Comparison of ENCODE assay signal across 8 cellular contexts in genomic region chr9:133558191-133559126, GRCh38. TPM values are rescaled to one million over a fixed set of nuclear protein-coding genes. Genes with fewer than 3 reads are reported as not detected.
DNase-seq lines count a peak whose midpoint lies in the region; ATAC-seq, FAIRE-seq and TF ChIP-seq lines count a peak whose summit lies in the region.

No MANE protein-coding gene starts in this region.

- FAIRE-seq in A549 (lab: Jason Lieb, UNC) (no peak), bronchial epithelial cell (lab: Jason Lieb, UNC) (no peak)

- TF ChIP-seq EP300 in A549 (IDR thresholded peaks at IDR 0.05) = no peak

- no peak for TF ChIP-seq RAD21 in A549 (conservative IDR thresholded peaks at IDR 0.05 in 1 of 2, IDR thresholded peaks at IDR 0.05 in 1 of 2)

- CTCF ChIA-PET in A549 (lab: Yijun Ruan, JAX) = interaction anchor here (1.6 kb wide), 1 partner anchor 73 kb away, joined by 3 read pairs; no protein-coding TSS in a partner anchor

- TF ChIP-seq CTCF in A549 (IDR thresholded peaks at IDR 0.05) (no peak), bronchial epithelial cell (IDR thresholded peaks at IDR 0.05; ENCODE audit: insufficient read depth, low read length, severe bottlenecking) (no peak), right lobe of liver (IDR thresholded peaks at IDR 0.05) (no peak)

- WGBS in A549 (ENCODE audit: missing lambda C conversion rate) = 58% methylated on average over 31 of the region's 31 CpGs
- 42% methylated on average over 19 of the region's 31 CpGs for WGBS in right lobe of liver (ENCODE audit: insufficient coverage, low coverage, low lambda C conversion rate, missing lambda C conversion rate)

- H3K4me1 ChIP-seq in A549 (peaks cover 9% of the 10 kb centered on the region; the same call in 2 of the 3 replicates), right lobe of liver (peaks cover 0 to 6% (median 0%) of the 10 kb centered on the region in 4 donors)

- intact Hi-C loops in right lobe of liver (cut with DNase I) = no loop called here

- peaks cover 4% of the 10 kb centered on the region for H3K27me3 ChIP-seq in bronchial epithelial cell (ENCODE audit: control insufficient read depth, insufficient read depth, low read length)
- no peaks in the 10 kb centered on the region for H3K27me3 ChIP-seq in right lobe of liver

- ATAC-seq in A549 = peak in 1 of 2 experiments; percentile 59; a peak in 2 of 6 replicates
- peak in 3 of 4 donors; percentile 24 to 52 (median 31) for ATAC-seq in right lobe of liver
- peak; percentile 73 for ATAC-seq in stimulated activated naive CD8-positive, alpha-beta T cell treated with anti-CD3 and anti-CD28 coated beads, Interleukin-15, Interleukin-2, amounts not matched to agents 100 U/mL and 50 U/mL, for 24 hours

- H3K4me2 ChIP-seq in A549 = no peak overlapping the region

- H3K36me3 ChIP-seq in bronchial epithelial cell (ENCODE audit: control insufficient read depth, insufficient read depth, low read length) (no peaks in the 10 kb centered on the region), right lobe of liver (no peaks in the 10 kb centered on the region)

- DNase-seq in A549 (ENCODE audit: low read depth in 1 of 2, low spot score in 1 of 2) = peak in 1 of 2 experiments; percentile 44
- peak; percentile 33 for DNase-seq in NCI-H2227 (lab: John Stamatoyannopoulos, UW; ENCODE audit: unreplicated experiment)
- peak; percentile 45 for DNase-seq in bronchial epithelial cell (ENCODE audit: low read depth)
- DNase-seq in right lobe of liver = no peak
- DNase-seq in stimulated activated naive CD8-positive, alpha-beta T cell treated with anti-CD3 and anti-CD28 coated beads, Interleukin-15, Interleukin-2, amounts not matched to agents 100 U/mL and 50 U/mL, for 24 hours = peak; percentile 44
- DNase-seq in stimulated activated naive CD4-positive, alpha-beta T cell treated with Interleukin-2 at 50 U/mL for 16 hours (lab: John Stamatoyannopoulos, UW) = no peak
- no peak for DNase-seq in SW 1271 (lab: John Stamatoyannopoulos, UW)

- no peak overlapping the region for H3K4me3 ChIP-seq in A549
- H3K4me3 ChIP-seq in bronchial epithelial cell (ENCODE audit: low read depth, low read length) = no peak overlapping the region
- no peak overlapping the region for H3K4me3 ChIP-seq in right lobe of liver

- H3K9me3 ChIP-seq in A549 (no peaks in the 10 kb centered on the region), right lobe of liver (no peaks in the 10 kb centered on the region)

- H3K27ac ChIP-seq in A549 (0 out of 6 replicates have a peak overlapping the region, but pooled peaks of 1 of the 2 experiments have one; percentile 48), right lobe of liver (peak overlapping the region in 1 of 3 donors; percentile 51)

- POLR2A ChIA-PET in A549 (lab: Yijun Ruan, JAX) = no interaction called here

- TF ChIP-seq POLR2A in A549 (IDR thresholded peaks at IDR 0.05; ENCODE audit: low read length) = no peak
- TF ChIP-seq POLR2A in GM19193 (IDR thresholded peaks at IDR 0.05; ENCODE audit: extremely low read depth, insufficient read depth, insufficient read length) = peak; percentile 29
- TF ChIP-seq POLR2A in right lobe of liver (IDR thresholded peaks at IDR 0.05) = no peak

TF ChIP-seq in A549, 52 proteins besides CTCF, POLR2A, EP300 and RAD21:
- TF ChIP-seq FOSL2 (IDR thresholded peaks at IDR 0.05) (no peak), FOSL2 (CRISPR knock-in tag; IDR thresholded peaks at IDR 0.05) (peak; percentile 69), SREBF2 (IDR thresholded peaks at IDR 0.05) (no peak)

RNA-seq across cellular contexts. Expression of gene ADAMTSL2, which starts 24.0 kb away (rescaled TPM):
- polyA plus RNA-seq in A549 (2011; rRNA removed) (not detected in 2 replicates), A549 (2017; fragmentation: RNase III; extraction: RNeasy Plus Mini Kit Qiagen cat#74134 plus additional on column Dnase treatment) (not detected in 3 replicates)
- 0.01 TPM in 2 replicates for polyA plus RNA-seq in A549 (2012; cell fraction: cytosol; rRNA removed)
- not detected in 2 replicates for polyA plus RNA-seq in A549 (2012; cell fraction: nucleus; rRNA removed)
- not detected in 2 replicates for polyA minus RNA-seq in A549 (2011; rRNA and poly(A)+ RNA removed)
- total RNA-seq in bronchial epithelial cell (not detected in 2 replicates), right lobe of liver (10 to 100 TPM in 3 of 6 experiments, 1 to 10 TPM in 3; 9.2 to 24.8 (median 12.7) TPM)

RNA-seq across cellular contexts. Expression of gene MYMK, which starts 33.7 kb away (rescaled TPM):
- not detected in 2 replicates for polyA plus RNA-seq in A549 (2011; rRNA removed)
- not detected in 2 replicates for polyA plus RNA-seq in A549 (2012; cell fraction: cytosol; rRNA removed)
- polyA plus RNA-seq in A549 (2012; cell fraction: nucleus; rRNA removed) = not detected in 2 replicates
- not detected in 3 replicates for polyA plus RNA-seq in A549 (2017; fragmentation: RNase III; extraction: RNeasy Plus Mini Kit Qiagen cat#74134 plus additional on column Dnase treatment)
- not detected in 2 replicates for polyA minus RNA-seq in A549 (2011; rRNA and poly(A)+ RNA removed)
- not detected in 2 replicates for total RNA-seq in bronchial epithelial cell
- total RNA-seq in right lobe of liver = not detected

RNA-seq across cellular contexts. Expression of gene FAM163B, which starts 50.7 kb away (rescaled TPM):
- not detected in 2 replicates for polyA plus RNA-seq in A549 (2011; rRNA removed)
- not detected in 2 replicates for polyA plus RNA-seq in A549 (2012; cell fraction: cytosol; rRNA removed)
- polyA plus RNA-seq in A549 (2012; cell fraction: nucleus; rRNA removed) = not detected in 2 replicates
- polyA plus RNA-seq in A549 (2017; fragmentation: RNase III; extraction: RNeasy Plus Mini Kit Qiagen cat#74134 plus additional on column Dnase treatment) = not detected in 3 replicates
- not detected in 2 replicates for polyA minus RNA-seq in A549 (2011; rRNA and poly(A)+ RNA removed)
- not detected in 2 replicates for total RNA-seq in bronchial epithelial cell
- 1 to 10 TPM; 1.6 to 5.8 (median 3.0) TPM for total RNA-seq in right lobe of liver

Comparison
In these comparisons a context has a peak if more than half of its experiments do, and no peak if none do; other contexts are left out.
1. DNase-seq: peak in NCI-H2227 (single experiment), bronchial epithelial cell (single experiment) and stimulated activated naive CD8-positive, alpha-beta T cell treated with anti-CD3 and anti-CD28 coated beads, Interleukin-15, Interleukin-2, amounts not matched to agents 100 U/mL and 50 U/mL, for 24 hours (single experiment); none in right lobe of liver (0 of 3), stimulated activated naive CD4-positive, alpha-beta T cell treated with Interleukin-2 at 50 U/mL for 16 hours (single experiment) and SW 1271 (0 of 2).
2. RNA of gene ADAMTSL2, which starts 24.0 kb away (total RNA-seq): 9.2 to 24.8 TPM in right lobe of liver; not detected in bronchial epithelial cell; every median in the first group is over 10 times any median in the second.